In the genomic region with DNA sequence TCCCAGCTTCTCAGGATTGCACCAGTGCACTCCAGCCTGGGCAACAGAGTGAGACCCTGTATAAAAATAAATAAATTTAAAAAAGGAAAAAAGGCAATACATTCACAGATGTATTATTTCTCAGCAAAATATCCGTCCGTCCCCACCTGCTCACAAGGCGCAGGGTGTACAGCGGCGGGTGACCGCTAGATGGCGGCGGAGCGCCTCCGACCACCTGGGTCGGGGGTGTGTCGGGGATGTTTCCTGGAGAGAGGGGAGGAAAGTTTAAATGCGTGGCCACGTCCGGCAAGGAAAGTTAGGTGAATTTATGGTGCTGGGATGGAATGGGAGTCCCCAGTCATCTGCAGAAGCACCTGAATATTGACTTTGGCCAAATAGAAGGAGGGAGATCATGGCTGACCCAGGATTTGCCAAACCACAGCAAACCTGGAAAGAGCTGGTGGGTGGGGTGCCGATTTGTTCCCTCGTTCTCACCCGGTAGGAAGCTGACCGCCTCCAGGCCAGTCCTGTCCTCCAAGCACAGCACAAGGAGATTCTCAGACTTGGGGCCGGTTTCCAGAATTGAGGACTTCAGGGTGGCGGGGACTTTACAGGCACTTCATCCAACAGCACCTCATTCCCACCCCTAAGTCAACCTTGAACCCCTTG, we compare ENCODE assay signal across 7 cellular contexts.
A peak's percentile ranks its signal among the peaks of the same experiment; 100 is the strongest.
DNase-seq lines count a peak whose midpoint lies in the region; ATAC-seq and TF ChIP-seq lines count a peak whose summit lies in the region.

No MANE protein-coding gene starts in this region.

- H3K9me3 ChIP-seq in right lobe of liver = no peaks in the 10 kb centered on the region

- TF ChIP-seq CTCF in GM12864 (IDR thresholded peaks at IDR 0.05; ENCODE audit: low read depth, low read length, missing control alignments) = peak; percentile 97
- TF ChIP-seq CTCF in activated B cell treated with CpG ODN at 0.5 μM for 24 hours (IDR thresholded peaks at IDR 0.05) = peak; percentile 68
- peak; percentile 98 for TF ChIP-seq CTCF in cardiac fibroblast (IDR thresholded peaks at IDR 0.05; ENCODE audit: low read depth, low read length)
- TF ChIP-seq CTCF in right lobe of liver (IDR thresholded peaks at IDR 0.05) = peak; percentile 63 to 95 (median 92)

- peaks cover 18% of the 10 kb centered on the region for H3K4me1 Mint-ChIP-seq in activated B cell treated with CpG ODN at 0.5 μM for 24 hours

- no peak overlapping the region for H3K27ac Mint-ChIP-seq in activated B cell treated with CpG ODN at 0.5 μM for 24 hours

- no peaks in the 10 kb centered on the region for H3K9me3 Mint-ChIP-seq in activated B cell treated with CpG ODN at 0.5 μM for 24 hours

- H3K27me3 Mint-ChIP-seq in activated B cell treated with CpG ODN at 0.5 μM for 24 hours = peaks cover 24% of the 10 kb centered on the region

- TF ChIP-seq POLR2A in right lobe of liver (IDR thresholded peaks at IDR 0.05) = no peak

- no peaks in the 10 kb centered on the region for H3K27me3 ChIP-seq in right lobe of liver

- no peaks in the 10 kb centered on the region for H3K4me1 ChIP-seq in right lobe of liver

- ATAC-seq in activated B cell treated with CpG ODN at 0.5 μM for 24 hours (ENCODE audit: low read depth) = peak; percentile 63
- ATAC-seq in right lobe of liver = peak; percentile 58 to 71 (median 65)

- no peaks in the 10 kb centered on the region for H3K36me3 Mint-ChIP-seq in activated B cell treated with CpG ODN at 0.5 μM for 24 hours (ENCODE audit: low read depth)

- no peaks in the 10 kb centered on the region for H3K36me3 ChIP-seq in right lobe of liver

- CTCF ChIA-PET in activated B cell treated with CpG ODN at 0.5 μM for 24 hours (lab: Charles Lee) = interaction anchor here (1.0 to 4.1 kb wide), 3 partner anchors 9 to 338 kb away, joined by 3 to 37 read pairs (median 3); no protein-coding TSS in a partner anchor

- DNase-seq in GM12864 (ENCODE audit: low read depth) = no peak
- peak; percentile 20 to 46 for DNase-seq in Kasumi-1 (lab: John Stamatoyannopoulos, UW)
- peak; percentile 60 for DNase-seq in activated B cell treated with CpG ODN at 0.5 μM for 24 hours
- peak; percentile 38 to 43 for DNase-seq in cardiac fibroblast (ENCODE audit: low read depth in 2 of 2)
- peak in 1 of 3 donors; percentile 58 for DNase-seq in right lobe of liver
- peak; percentile 53 for DNase-seq in stimulated activated CD8-positive, alpha-beta memory T cell treated with anti-CD3 and anti-CD28 coated beads, Interleukin-15, amount 100 ng/mL, for 24 hours (ENCODE audit: low read depth)
- DNase-seq in pons (ENCODE audit: low spot score) = no peak

- intact Hi-C loops in activated B cell treated with CpG ODN at 0.5 μM for 24 hours (cut with micrococcal nuclease) = no loop called here
- intact Hi-C loops in right lobe of liver (cut with DNase I) = no loop called here

- no peak overlapping the region for H3K27ac ChIP-seq in right lobe of liver

- no peak overlapping the region for H3K4me3 Mint-ChIP-seq in activated B cell treated with CpG ODN at 0.5 μM for 24 hours

- POLR2A ChIA-PET in activated B cell treated with CpG ODN at 0.5 μM for 24 hours (lab: Charles Lee) = no interaction called here

- H3K4me3 ChIP-seq in GM12864 (ENCODE audit: low read depth, low read length) (no peak overlapping the region), cardiac fibroblast (replicated peaks in 1 of 2; ENCODE audit: low read depth in 2 of 2, low read length in 2 of 2) (no peak overlapping the region), right lobe of liver (no peak overlapping the region)

- WGBS in right lobe of liver (ENCODE audit: insufficient coverage, low coverage, low lambda C conversion rate, missing lambda C conversion rate) = 6% methylated on average over 12 of the region's 21 CpGs

Comparison
In these comparisons a context has a peak if more than half of its experiments do, and no peak if none do; other contexts are left out.
1. DNase-seq: peak in Kasumi-1 (2 of 2), activated B cell treated with CpG ODN at 0.5 μM for 24 hours (single experiment), cardiac fibroblast (2 of 2) and stimulated activated CD8-positive, alpha-beta memory T cell treated with anti-CD3 and anti-CD28 coated beads, Interleukin-15, amount 100 ng/mL, for 24 hours (single experiment); none in GM12864 (single experiment) and pons (single experiment).
2. Peak in every context shown above with its lines, with median percentiles within 50 percentile points of each other: CTCF ChIP-seq.